In genomic region chr5:180282281-180282680, GRCh38 we compare ENCODE assay signal across 19 cellular contexts. TPM values are rescaled to one million over a fixed set of nuclear protein-coding genes. Genes with fewer than 3 reads are reported as not detected.
DNase-seq lines count a peak whose midpoint lies in the region; ATAC-seq, FAIRE-seq and TF ChIP-seq lines count a peak whose summit lies in the region.
"Had no signal": no experiment of that assay in that cellular context is flagged by ENCODE, and none has a peak within 500 bp of the region (broad histone marks: within the 10 kb centered on the region; RNA-seq: fewer than 3 reads in every experiment).

No MANE protein-coding gene starts in this region.

- no peaks in the 10 kb centered on the region for H3K9me2 ChIP-seq in PC-3 (replicated peaks; ENCODE audit: low read length)

- no peaks in the 10 kb centered on the region for H3K27me3 Mint-ChIP-seq in endodermal cell (ENCODE audit: insufficient read depth)
- H3K27me3 Mint-ChIP-seq: CD4-positive, CD25-positive, alpha-beta regulatory T cell had no signal

- H3K9me3 Mint-ChIP-seq in endodermal cell: peaks cover 11% of the 10 kb centered on the region
- H3K9me3 Mint-ChIP-seq in stimulated activated effector memory CD8-positive, alpha-beta T cell treated with anti-CD3 and anti-CD28 coated beads, Interleukin-12 subunit alpha, Interleukin-12 subunit beta, amount 100 ng/mL, for 72 hours: peaks cover 4% of the 10 kb centered on the region

- H3K27ac ChIP-seq in PC-3 (ENCODE audit: low read length): peak overlapping the region; percentile 59; the same call in 1 of the 2 replicates
- no peak overlapping the region for H3K27ac ChIP-seq in endodermal cell (ENCODE audit: low read depth, low read length)

- no peak for TF ChIP-seq POLR2A in H54 (IDR thresholded peaks at IDR 0.05; ENCODE audit: low read depth, low read length)

- BruUV-seq in PC-3 (replicated peaks; lab: Mats Ljungman, UMichigan): no TSS peak

- H3K9me3 ChIP-seq in PC-3 (ENCODE audit: low read length) (no peaks in the 10 kb centered on the region), endodermal cell (ENCODE audit: control insufficient read depth, low read length) (peaks cover 36% of the 10 kb centered on the region)
- H3K9me3 ChIP-seq: BE2C had no signal

- no peak for FAIRE-seq in H54 (lab: Jason Lieb, UNC)
- FAIRE-seq: A204.1, GM12892, GM18507 had no signal

- POLR2A ChIA-PET in PC-3 (lab: Charles Lee; ENCODE audit: unreplicated experiment): interaction anchor here (0.6 kb wide), 1 partner anchor 77 kb away, joined by 3 read pairs; no protein-coding TSS in a partner anchor

- H3K27me3 ChIP-seq in PC-3 (ENCODE audit: low read length) (no peaks in the 10 kb centered on the region), endodermal cell (ENCODE audit: control insufficient read depth, insufficient read depth, low read length, poor library complexity, severe bottlenecking) (no peaks in the 10 kb centered on the region)
- H3K27me3 ChIP-seq: BE2C had no signal

- H3K27ac Mint-ChIP-seq in endodermal cell: peak overlapping the region; percentile 53
- peak overlapping the region; percentile 69 for H3K27ac Mint-ChIP-seq in stimulated activated effector memory CD8-positive, alpha-beta T cell treated with anti-CD3 and anti-CD28 coated beads, Interleukin-12 subunit alpha, Interleukin-12 subunit beta, amount 100 ng/mL, for 72 hours

- peaks cover 12% of the 10 kb centered on the region for H3K4me1 ChIP-seq in PC-3 (ENCODE audit: insufficient read depth, low read length)
- H3K4me1 ChIP-seq in endodermal cell (ENCODE audit: control insufficient read depth, insufficient read depth, low read length): no peaks in the 10 kb centered on the region
- H3K4me1 ChIP-seq: BE2C had no signal

- no peak for TF ChIP-seq CTCF in PC-3 (conservative IDR thresholded peaks at IDR 0.05; ENCODE audit: low read depth, low read length)
- TF ChIP-seq CTCF in endodermal cell (conservative IDR thresholded peaks at IDR 0.05): no peak

- H3K9ac ChIP-seq in PC-3 (ENCODE audit: low read length) (no peak overlapping the region), endodermal cell (ENCODE audit: extremely low read depth, low read length, poor library complexity, severe bottlenecking) (no peak overlapping the region)

- H3K79me2 ChIP-seq in PC-3 (ENCODE audit: low read length): peaks cover 43% of the 10 kb centered on the region

- H3K4me2 ChIP-seq in PC-3 (ENCODE audit: low read length): no peak overlapping the region

- intact Hi-C loops in PC-3 (cut with micrococcal nuclease): no loop called here

- H3K4me3 ChIP-seq in PC-3 (ENCODE audit: low read length) (no peak overlapping the region), endodermal cell (ENCODE audit: low read length) (no peak overlapping the region)

- H3F3A ChIP-seq in PC-3 (ENCODE audit: low read length, unreplicated experiment): no peaks in the 10 kb centered on the region

- H3K4me1 Mint-ChIP-seq in endodermal cell: peaks cover 40% of the 10 kb centered on the region
- H3K4me1 Mint-ChIP-seq in stimulated activated effector memory CD8-positive, alpha-beta T cell treated with anti-CD3 and anti-CD28 coated beads, Interleukin-12 subunit alpha, Interleukin-12 subunit beta, amount 100 ng/mL, for 72 hours: peaks cover 17% of the 10 kb centered on the region

- peaks cover 77% of the 10 kb centered on the region for H3K36me3 Mint-ChIP-seq in endodermal cell (ENCODE audit: low read depth)
- H3K36me3 Mint-ChIP-seq in stimulated activated effector memory CD8-positive, alpha-beta T cell treated with anti-CD3 and anti-CD28 coated beads, Interleukin-12 subunit alpha, Interleukin-12 subunit beta, amount 100 ng/mL, for 72 hours: peaks cover 59% of the 10 kb centered on the region

- DNase-seq in COR-L47 (lab: John Stamatoyannopoulos, UW): peak; percentile 7
- no peak for DNase-seq in PC-3
- no peak for DNase-seq in endodermal cell
- DNase-seq in stimulated activated effector memory CD8-positive, alpha-beta T cell treated with anti-CD3 and anti-CD28 coated beads, Interleukin-12 subunit alpha, Interleukin-12 subunit beta, amount 100 ng/mL, for 72 hours (ENCODE audit: low spot score in 2 of 2): no peak
- DNase-seq in MV-4-11 (lab: John Stamatoyannopoulos, UW): no peak
- DNase-seq in H54 (ENCODE audit: insufficient read length, low spot score): no peak
- DNase-seq: ACHN; BE2C; C1 segment of cervical spinal cord; CD4-positive, CD25-positive, alpha-beta regulatory T cell; DMS153; DMS79; GDM1; GOT3; H9 had no signal

- H3K36me3 ChIP-seq in PC-3 (ENCODE audit: low read depth, low read length): peaks cover 34% of the 10 kb centered on the region
- peaks cover 59% of the 10 kb centered on the region for H3K36me3 ChIP-seq in endodermal cell (ENCODE audit: control insufficient read depth, insufficient read depth, low read length)

- WGBS in endodermal cell (ENCODE audit: insufficient coverage in 1 of 2, insufficient read length in 1 of 2), 2 experiments: 93 to 95% methylated on average over 8 to 9 of the region's 9 CpGs

- ATAC-seq in PC-3: no peak
- ATAC-seq in stimulated activated effector memory CD8-positive, alpha-beta T cell treated with anti-CD3 and anti-CD28 coated beads, Interleukin-12 subunit alpha, Interleukin-12 subunit beta, amount 100 ng/mL, for 72 hours: no peak
- ATAC-seq in HG03521 (IDR thresholded peaks at IDR 0.05; ENCODE audit: unreplicated experiment): no peak

- H3K4me3 Mint-ChIP-seq in endodermal cell: no peak overlapping the region
- no peak overlapping the region for H3K4me3 Mint-ChIP-seq in stimulated activated effector memory CD8-positive, alpha-beta T cell treated with anti-CD3 and anti-CD28 coated beads, Interleukin-12 subunit alpha, Interleukin-12 subunit beta, amount 100 ng/mL, for 72 hours
- H3K4me3 Mint-ChIP-seq: CD4-positive, CD25-positive, alpha-beta regulatory T cell; H9 had no signal

- no peak overlapping the region for H2AFZ ChIP-seq in PC-3 (ENCODE audit: low read length)

- CTCF ChIA-PET in PC-3 (lab: Charles Lee): no interaction called here

- no peaks in the 10 kb centered on the region for H4K20me1 ChIP-seq in PC-3 (ENCODE audit: low read length)

RNA-seq across cellular contexts. Expression of gene MAPK9, which starts 9.6 kb away (rescaled TPM):
- total RNA-seq in PC-3 (2014; rRNA removed) (26.5 and 35.9 TPM in 2 replicates), endodermal cell (10 to 100 TPM; 45.6 to 51.8 TPM)
- polyA plus RNA-seq in endodermal cell (2013, experiment 1 of 2): 27.7 TPM
- polyA plus RNA-seq in endodermal cell (2013, experiment 2 of 2): 26.4 TPM
